ENCODE assay signal across 10 cellular contexts in genomic region chr6:157831424-157832249, GRCh38. TPM values are rescaled to one million over a fixed set of nuclear protein-coding genes. Genes with fewer than 3 reads are reported as not detected.
DNase-seq lines count a peak whose midpoint lies in the region; ATAC-seq and TF ChIP-seq lines count a peak whose summit lies in the region.
"Had no signal": no experiment of that assay in that cellular context is flagged by ENCODE, and none has a peak within 500 bp of the region (broad histone marks: within the 10 kb centered on the region; RNA-seq: fewer than 3 reads in every experiment).

No MANE protein-coding gene starts in this region.

- H3F3A ChIP-seq in PC-9 (ENCODE audit: insufficient read depth, low read depth) = peaks cover 22% of the 10 kb centered on the region

- H3K4me1 ChIP-seq in PC-9 (replicated peaks; ENCODE audit: insufficient read depth) (peaks cover 45% of the 10 kb centered on the region), fibroblast of lung (ENCODE audit: control insufficient read depth, extremely low read depth, insufficient read depth, low read length) (peaks cover 19% of the 10 kb centered on the region)

- H3K79me2 ChIP-seq in PC-9 (ENCODE audit: low read depth) = peaks cover 89% of the 10 kb centered on the region
- peaks cover 83% of the 10 kb centered on the region for H3K79me2 ChIP-seq in fibroblast of lung (ENCODE audit: control insufficient read depth, insufficient read depth, low read length)

- CTCF ChIA-PET in PC-9 (lab: Charles Lee) = no interaction called here

- no peaks in the 10 kb centered on the region for H3K9me2 ChIP-seq in PC-9 (ENCODE audit: insufficient read depth)

- ATAC-seq in activated CD4-positive, CD25-positive, alpha-beta regulatory T cell treated with anti-CD3 and anti-CD28 coated beads, Interleukin-2, amount 50 U/mL, for 24 hours = peak; percentile 35 to 52
- peak; percentile 40 for ATAC-seq in sciatic nerve
- ATAC-seq: left colon had no signal

- no TSS peak for BruUV-seq in PC-9 (replicated peaks; lab: Mats Ljungman, UMichigan)

- H2AFZ ChIP-seq in PC-9 (no peak overlapping the region), fibroblast of lung (ENCODE audit: low read length) (no peak overlapping the region)

- no peak for DNase-seq in activated CD4-positive, CD25-positive, alpha-beta regulatory T cell treated with anti-CD3 and anti-CD28 coated beads, Interleukin-2, amount 50 U/mL, for 72 hours
- no peak for DNase-seq in PC-9
- DNase-seq in fibroblast of lung (ENCODE audit: low read depth in 2 of 2) = no peak
- DNase-seq in sciatic nerve (ENCODE audit: low spot score) = no peak
- DNase-seq in NAMALWA (ENCODE audit: low spot score) = no peak
- no peak for DNase-seq in activated CD4-positive, alpha-beta T cell treated with anti-CD3 and anti-CD28 coated beads, Interleukin-2, amount 50 U/mL, for 4 hours
- DNase-seq in stimulated activated naive CD4-positive, alpha-beta T cell (lab: John Stamatoyannopoulos, UW) = no peak
- DNase-seq: left colon, MM.1S had no signal

- H3K9me3 ChIP-seq in PC-9 (ENCODE audit: insufficient read depth, low read depth) = no peaks in the 10 kb centered on the region; the same call in 1 of the 2 replicates
- H3K9me3 ChIP-seq in fibroblast of lung (ENCODE audit: control insufficient read depth, insufficient read depth, low read depth, low read length) = no peaks in the 10 kb centered on the region

- H3K36me3 ChIP-seq in PC-9 (ENCODE audit: low read depth) = peaks cover 30% of the 10 kb centered on the region; the same call in 1 of the 2 replicates
- peaks cover 2% of the 10 kb centered on the region for H3K36me3 ChIP-seq in fibroblast of lung (ENCODE audit: control insufficient read depth, insufficient read depth, low read length)

- POLR2A ChIA-PET in PC-9 (lab: Charles Lee; ENCODE audit: unreplicated experiment) = no interaction called here

- peak overlapping the region; percentile 88 for H3K27ac ChIP-seq in PC-9
- peak overlapping the region; percentile 23 for H3K27ac ChIP-seq in fibroblast of lung (ENCODE audit: insufficient read depth, low read length)

- H3K27me3 ChIP-seq in PC-9 (ENCODE audit: insufficient read depth, low read depth) (no peaks in the 10 kb centered on the region), fibroblast of lung (ENCODE audit: control insufficient read depth, insufficient read depth, low read length) (no peaks in the 10 kb centered on the region)

- no peak overlapping the region for H3K9ac ChIP-seq in fibroblast of lung (ENCODE audit: insufficient read depth, low read length)

- H3K4me3 ChIP-seq in PC-9 = no peak overlapping the region
- H3K4me3 ChIP-seq in fibroblast of lung (replicated peaks in 1 of 4; ENCODE audit: control extremely low read depth in 1 of 4, insufficient read depth in 1 of 4, low read depth in 3 of 4, low read length in 4 of 4) = peak overlapping the region in 1 of 4 experiments; percentile 5

- TF ChIP-seq CTCF in PC-9 (conservative IDR thresholded peaks at IDR 0.05) (no peak), fibroblast of lung (conservative IDR thresholded peaks at IDR 0.05 in 1 of 2, IDR thresholded peaks at IDR 0.05 in 1 of 2; ENCODE audit: low read depth in 1 of 2, low read length in 2 of 2) (no peak)

- intact Hi-C loops in PC-9 (cut with micrococcal nuclease; ENCODE audit: unreplicated experiment) (loop anchor here (2.0 to 5.0 kb wide), 2 partner anchors 36 to 229 kb away; no protein-coding TSS in a partner anchor), sciatic nerve (cut with DNase I) (no loop called here)

- H4K20me1 ChIP-seq in PC-9 (ENCODE audit: insufficient read depth) = no peaks in the 10 kb centered on the region
- peaks cover 2% of the 10 kb centered on the region for H4K20me1 ChIP-seq in fibroblast of lung (ENCODE audit: control insufficient read depth, extremely low read depth, insufficient read depth, low read length)

- H3K4me2 ChIP-seq in PC-9 (0 out of 2 replicates have a peak overlapping the region, but pooled peaks have one; percentile 87), fibroblast of lung (ENCODE audit: extremely low read depth, insufficient read depth, low read length) (peak overlapping the region; percentile 36)

RNA-seq across cellular contexts. Expression of gene SNX9, which starts 8.6 kb away (rescaled TPM):
- total RNA-seq in PC-9 (2021) (22.5 and 25.0 TPM in 2 replicates), fibroblast of lung (117 and 120 TPM in 2 replicates), sciatic nerve (78.1 TPM)
- polyA plus RNA-seq in fibroblast of lung = 56.8 and 85.2 TPM in 2 replicates
- 37.9 and 56.4 TPM in 2 replicates for polyA plus RNA-seq in fibroblast of lung (2012)
- polyA minus RNA-seq in fibroblast of lung (ENCODE audit: low replicate concordance) = 13.5 and 23.2 TPM in 2 replicates
